Comparison of ENCODE assay signal across 1 cellular context in genomic region chr6:4102687-4103244, GRCh38.
TF ChIP-seq lines count a peak whose summit lies in the region.

No MANE protein-coding gene starts in this region.

TF ChIP-seq in HepG2, 621 proteins besides CTCF, POLR2A, EP300 and RAD21 (continued from another document and continues in another):
- TF ChIP-seq SKIL (CRISPR knock-in tag; IDR thresholded peaks at IDR 0.05; ENCODE audit: borderline replicate concordance) (peak; percentile 89; the same call in 1 of the 2 replicates), ZNF460 (CRISPR knock-in tag; IDR thresholded peaks at IDR 0.05; ENCODE audit: borderline replicate concordance) (peak; percentile 30; the same call in 1 of the 2 replicates), ISL2 (CRISPR knock-in tag; IDR thresholded peaks at IDR 0.05) (peak; percentile 87), ZNF816 (CRISPR knock-in tag; IDR thresholded peaks at IDR 0.05; ENCODE audit: borderline replicate concordance) (peak; percentile 69; the same call in 1 of the 2 replicates), ZNF121 (CRISPR knock-in tag; IDR thresholded peaks at IDR 0.05) (0 out of 2 replicates have a peak, but pooled peaks have one; percentile 16), ZNF142 (CRISPR knock-in tag; IDR thresholded peaks at IDR 0.05) (peak; percentile 69; the same call in 1 of the 2 replicates), ZNF282 (IDR thresholded peaks at IDR 0.05; ENCODE audit: partially characterized antibody) (no peak), REXO4 (CRISPR knock-in tag; IDR thresholded peaks at IDR 0.05; ENCODE audit: borderline replicate concordance) (no peak), ZNF280B (CRISPR knock-in tag; IDR thresholded peaks at IDR 0.05; ENCODE audit: borderline replicate concordance) (no peak), ESRRA (CRISPR knock-in tag; IDR thresholded peaks at IDR 0.05; ENCODE audit: low read depth) (peak; percentile 84; the same call in 1 of the 2 replicates), ZNF792 (CRISPR knock-in tag; IDR thresholded peaks at IDR 0.05) (peak; percentile 87), MTF2 (CRISPR knock-in tag; IDR thresholded peaks at IDR 0.05; ENCODE audit: borderline replicate concordance) (no peak), ZNF615 (CRISPR knock-in tag; IDR thresholded peaks at IDR 0.05; ENCODE audit: borderline replicate concordance) (no peak), ZNF557 (CRISPR knock-in tag; IDR thresholded peaks at IDR 0.05) (no peak), THAP8 (CRISPR knock-in tag; IDR thresholded peaks at IDR 0.05; ENCODE audit: borderline replicate concordance) (no peak), SUZ12 (IDR thresholded peaks at IDR 0.05; ENCODE audit: low read depth, low read length) (no peak), PAF1 (CRISPR knock-in tag; IDR thresholded peaks at IDR 0.05) (no peak), HES4 (CRISPR knock-in tag; IDR thresholded peaks at IDR 0.05; ENCODE audit: borderline replicate concordance) (no peak), ZNF431 (CRISPR knock-in tag; IDR thresholded peaks at IDR 0.05; ENCODE audit: borderline replicate concordance, low read depth) (0 out of 2 replicates have a peak, but pooled peaks have one; percentile 42), ZNF740 (CRISPR knock-in tag; IDR thresholded peaks at IDR 0.05) (no peak), HOXA3 (CRISPR knock-in tag; IDR thresholded peaks at IDR 0.05) (peak; percentile 95), SP140L (CRISPR knock-in tag; IDR thresholded peaks at IDR 0.05; ENCODE audit: borderline replicate concordance) (peak; percentile 81; the same call in 1 of the 2 replicates), ZC3H4 (CRISPR knock-in tag; IDR thresholded peaks at IDR 0.05; ENCODE audit: borderline replicate concordance) (no peak), SP5 (CRISPR knock-in tag; IDR thresholded peaks at IDR 0.05; ENCODE audit: borderline replicate concordance, low read depth) (peak; percentile 78), U2AF2 (IDR thresholded peaks at IDR 0.05; ENCODE audit: low read depth, low read length) (no peak), ZNF777 (CRISPR knock-in tag; IDR thresholded peaks at IDR 0.05) (no peak), ZSCAN29 (CRISPR knock-in tag; conservative IDR thresholded peaks at IDR 0.05) (peak; percentile 92), EZH2 (conservative IDR thresholded peaks at IDR 0.05; ENCODE audit: low read depth, low read length) (no peak), TEAD3 (CRISPR knock-in tag; optimal IDR thresholded peaks at IDR 0.05; ENCODE audit: borderline replicate concordance) (peak; percentile 94), ZNF687 (CRISPR knock-in tag; IDR thresholded peaks at IDR 0.05) (no peak), ZFP90 (CRISPR knock-in tag; IDR thresholded peaks at IDR 0.05; ENCODE audit: borderline replicate concordance) (no peak), ZBTB40 (IDR thresholded peaks at IDR 0.05) (no peak), ZBTB40 (CRISPR knock-in tag; IDR thresholded peaks at IDR 0.05) (no peak; the same call in 1 of the 2 replicates)
